Comparison of ENCODE assay signal across 15 cellular contexts in the genomic region with DNA sequence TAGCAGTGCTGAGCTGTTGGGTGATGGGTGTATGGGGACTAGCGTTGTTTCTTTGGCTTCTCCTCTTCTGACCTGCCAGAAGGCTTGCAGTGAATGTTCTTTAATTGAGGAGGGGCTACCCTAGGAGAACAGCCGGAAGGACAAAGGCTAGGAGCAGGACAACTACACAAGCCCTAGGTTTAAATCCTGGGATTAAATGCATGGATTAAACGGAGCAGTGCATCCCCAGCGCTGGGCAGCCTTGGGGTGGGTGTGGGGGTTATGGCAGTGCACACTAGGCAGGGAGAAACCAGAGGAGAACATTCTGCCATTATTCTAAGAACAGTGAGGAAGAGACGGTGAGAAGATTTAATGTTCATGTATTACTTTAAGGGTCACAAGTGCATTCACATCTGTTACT.
DNase-seq lines count a peak whose midpoint lies in the region; ATAC-seq, FAIRE-seq and TF ChIP-seq lines count a peak whose summit lies in the region.
"Had no signal": no experiment of that assay in that cellular context is flagged by ENCODE, and none has a peak within 500 bp of the region (broad histone marks: within the 10 kb centered on the region; RNA-seq: fewer than 3 reads in every experiment).

No MANE protein-coding gene starts in this region.

- H3K14ac ChIP-seq in IMR-90 (replicated peaks; ENCODE audit: low read depth, low read length) (no peak overlapping the region; the same call in 1 of the 2 replicates), neuronal stem cell (ENCODE audit: low read length) (no peak overlapping the region)

- no peak overlapping the region for H2BK12ac ChIP-seq in neuronal stem cell (ENCODE audit: low read length)

- no peak overlapping the region for H2BK20ac ChIP-seq in IMR-90 (ENCODE audit: low read depth, low read length)

- peaks cover 57 to 100% (median 96%) of the 10 kb centered on the region in 11 experiments for H3K36me3 ChIP-seq in BLaER1 treated with 17β-estradiol and CSF1 and Interleukin-3, amounts not matched to agents 10 nM and 100 nM
- peaks cover 30% of the 10 kb centered on the region for H3K36me3 ChIP-seq in IMR-90 (ENCODE audit: control insufficient read depth, insufficient read depth, low read length)
- H3K36me3 ChIP-seq in neuronal stem cell (replicated peaks in 1 of 2; ENCODE audit: control insufficient read depth in 2 of 2, insufficient read depth in 2 of 2, low read length in 2 of 2): peaks cover 2 to 5% of the 10 kb centered on the region in 2 donors

- H4K91ac ChIP-seq in IMR-90 (ENCODE audit: insufficient read depth, low read depth, low read length) (no peak overlapping the region), neuronal stem cell (ENCODE audit: low read depth, low read length, poor library complexity) (no peak overlapping the region)

- H3K79me1 ChIP-seq in IMR-90 (ENCODE audit: low read depth in 1 of 2, low read length in 2 of 2): peaks cover 15 to 54% of the 10 kb centered on the region in 2 experiments; a peak in 3 of 4 replicates
- H3K79me1 ChIP-seq in neuronal stem cell (ENCODE audit: low read depth, low read length): no peaks in the 10 kb centered on the region

- TF ChIP-seq RAD21 in IMR-90 (IDR thresholded peaks at IDR 0.05; ENCODE audit: low read length): no peak

- H2BK120ac ChIP-seq in IMR-90 (ENCODE audit: low read depth, low read length) (peak overlapping the region; percentile 41; the same call in 1 of the 2 replicates), neuronal stem cell (ENCODE audit: low read depth, low read length) (no peak overlapping the region)

- H4K8ac ChIP-seq in IMR-90 (ENCODE audit: low read depth in 2 of 2, low read length in 2 of 2) (no peak overlapping the region), neuronal stem cell (ENCODE audit: low read depth, low read length) (no peak overlapping the region)

- peak overlapping the region; percentile 16; the same call in 1 of the 2 replicates for H2AK5ac ChIP-seq in IMR-90 (ENCODE audit: low read depth, low read length)
- no peak overlapping the region for H2AK5ac ChIP-seq in neuronal stem cell (ENCODE audit: low read depth, low read length)

- CTCF ChIA-PET in IMR-90 (lab: Yijun Ruan, JAX): interaction anchor here (1.1 kb wide), 1 partner anchor 321 kb away, joined by 3 read pairs; no protein-coding TSS in a partner anchor

- no peak overlapping the region for H3K56ac ChIP-seq in IMR-90 (ENCODE audit: extremely low read depth, insufficient read depth, low read length)

- POLR2A ChIA-PET in IMR-90 (lab: Charles Lee; ENCODE audit: unreplicated experiment): no interaction called here

- DNase-seq in IMR-90: no peak
- DNase-seq in ecto neural progenitor cell (ENCODE audit: low spot score): peak; percentile 60
- DNase-seq in neuronal stem cell (ENCODE audit: low spot score): no peak
- no peak for DNase-seq in COLO668 (lab: John Stamatoyannopoulos, UW; ENCODE audit: unreplicated experiment)
- DNase-seq in HTR-8/SVneo (ENCODE audit: insufficient read length, low spot score): no peak
- DNase-seq in NCI-H510A (lab: John Stamatoyannopoulos, UW): no peak
- DNase-seq in activated naive CD4-positive, alpha-beta T cell (lab: John Stamatoyannopoulos, UW): no peak
- DNase-seq: activated CD4-positive, CD25-positive, alpha-beta regulatory T cell treated with anti-CD3 and anti-CD28 coated beads, Interleukin-2, amount 50 U/mL, for 72 hours; activated T-cell treated with anti-CD3 and anti-CD28 coated beads, Interleukin-2, amount 50 U/mL, for 4 hours; amniotic stem cell; NCI-H2029 treated with DMSO at 0.1 percent for 48 hours; NCI-H774; right lobe of liver; stimulated activated CD4-positive, alpha-beta T cell treated with anti-CD3 and anti-CD28 coated beads, Interleukin-4, amount 100 ng/mL, for 1 hour had no signal

- no peak overlapping the region for H2AFZ ChIP-seq in IMR-90 (replicated peaks; ENCODE audit: low read length, poor library complexity)
- H2AFZ ChIP-seq in neuronal stem cell (ENCODE audit: low read length): peak overlapping the region; percentile 45

- no peak for TF ChIP-seq POLR2A in IMR-90 (IDR thresholded peaks at IDR 0.05; ENCODE audit: low read depth, low read length)

- H3K4me1 ChIP-seq in BLaER1 treated with 17β-estradiol and CSF1 and Interleukin-3, amounts not matched to agents 10 nM and 100 nM: peaks cover 7 to 50% (median 32%) of the 10 kb centered on the region in 10 experiments; a peak in 17 of 20 replicates
- H3K4me1 ChIP-seq in IMR-90 (ENCODE audit: control insufficient read depth, insufficient read depth, low read length) (peaks cover 16% of the 10 kb centered on the region), neuronal stem cell (ENCODE audit: control insufficient read depth in 2 of 2, insufficient read depth in 1 of 2, low read depth in 1 of 2, low read length in 2 of 2) (peaks cover 18 to 19% of the 10 kb centered on the region in 2 donors)
- H3K4me1 ChIP-seq: right lobe of liver had no signal

- H3K4ac ChIP-seq in IMR-90 (ENCODE audit: low read depth, low read length): no peak overlapping the region
- H3K4ac ChIP-seq in neuronal stem cell (ENCODE audit: low read length): no peak overlapping the region

- peak overlapping the region in 8 of 11 experiments; percentile 10 to 62 (median 28); a peak in 11 of 22 replicates for H3K9ac ChIP-seq in BLaER1 treated with 17β-estradiol and CSF1 and Interleukin-3, amounts not matched to agents 10 nM and 100 nM
- H3K9ac ChIP-seq in IMR-90 (ENCODE audit: low read depth, low read length) (no peak overlapping the region), neuronal stem cell (ENCODE audit: low read depth, low read length, poor library complexity) (no peak overlapping the region)

- peaks cover 0 to 96% (median 43%) of the 10 kb centered on the region in 11 experiments; a peak in 15 of 22 replicates for H4K20me1 ChIP-seq in BLaER1 treated with 17β-estradiol and CSF1 and Interleukin-3, amounts not matched to agents 10 nM and 100 nM
- no peaks in the 10 kb centered on the region; the same call in 1 of the 2 replicates for H4K20me1 ChIP-seq in IMR-90 (ENCODE audit: insufficient read depth, low read length)

- H3K4me3 ChIP-seq in BLaER1 treated with 17β-estradiol and CSF1 and Interleukin-3, amounts not matched to agents 10 nM and 100 nM: no peak overlapping the region
- H3K4me3 ChIP-seq in IMR-90 (ENCODE audit: insufficient read depth, low read depth, low read length): no peak overlapping the region
- no peak overlapping the region for H3K4me3 ChIP-seq in neuronal stem cell (ENCODE audit: low read length in 2 of 2)
- H3K4me3 ChIP-seq: right lobe of liver had no signal

- WGBS in IMR-90 (ENCODE audit: extremely low coverage in 2 of 2, insufficient read length in 1 of 2), 2 experiments: 64% methylated on average over 3 of the region's 5 CpGs; no CpG with 5 or more reads in 1 of the 2 experiments
- WGBS in neuronal stem cell (ENCODE audit: extremely low coverage in 2 of 2, insufficient read length in 2 of 2, insufficient replicate concordance in 1 of 2), 2 donors: no CpG with 5 or more reads among the region's 5 CpGs

- H3K27ac ChIP-seq in BLaER1 treated with 17β-estradiol and CSF1 and Interleukin-3, amounts not matched to agents 10 nM and 100 nM: peak overlapping the region in 8 of 11 experiments; percentile 20 to 79 (median 38); a peak in 9 of 22 replicates
- H3K27ac ChIP-seq in IMR-90 (ENCODE audit: insufficient read depth, low read length) (no peak overlapping the region), neuronal stem cell (replicated peaks; ENCODE audit: low read length) (peak overlapping the region; percentile 69)
- H3K27ac ChIP-seq: right lobe of liver had no signal

- H2BK15ac ChIP-seq in IMR-90 (ENCODE audit: low read depth, low read length) (no peak overlapping the region; the same call in 2 of the 3 replicates), neuronal stem cell (ENCODE audit: low read length) (no peak overlapping the region)

- H2AK9ac ChIP-seq in IMR-90 (replicated peaks; ENCODE audit: low read depth, low read length, poor library complexity): no peak overlapping the region

- in situ Hi-C loops in IMR-90 (cut with MboI; ENCODE audit: low sequenced_read_pairs): no loop called here

- H3K9me3 ChIP-seq in BLaER1 treated with 17β-estradiol and CSF1 and Interleukin-3, amounts not matched to agents 10 nM and 100 nM (replicated peaks in 1 of 11): no peaks in the 10 kb centered on the region
- H3K9me3 ChIP-seq in IMR-90 (ENCODE audit: control insufficient read depth, insufficient read depth, low read length) (no peaks in the 10 kb centered on the region), neuronal stem cell (replicated peaks in 1 of 2; ENCODE audit: control insufficient read depth in 2 of 2, insufficient read depth in 1 of 2, low read depth in 1 of 2, low read length in 2 of 2) (peaks cover 0 to 13% of the 10 kb centered on the region in 2 donors)
- H3K9me3 ChIP-seq: right lobe of liver had no signal

- intact Hi-C loops in IMR-90 (cut with micrococcal nuclease): no loop called here

- no peak overlapping the region for H4K5ac ChIP-seq in IMR-90 (ENCODE audit: low read depth, low read length)

- H3K4me2 ChIP-seq in BLaER1 treated with 17β-estradiol and CSF1 and Interleukin-3, amounts not matched to agents 10 nM and 100 nM: peak overlapping the region in 8 of 11 experiments; percentile 38 to 83 (median 68); a peak in 15 of 22 replicates
- no peak overlapping the region for H3K4me2 ChIP-seq in IMR-90 (ENCODE audit: low read depth, low read length)
- H3K4me2 ChIP-seq in neuronal stem cell (ENCODE audit: insufficient read depth, low read length, poor library complexity, severe bottlenecking): no peak overlapping the region

- dilution Hi-C loops in IMR-90 (cut with HindIII; ENCODE audit: low sequenced_read_pairs, unreplicated experiment): no loop called here

- no peak for FAIRE-seq in HTR-8/SVneo (lab: Jason Lieb, UNC)

- H3K27me3 ChIP-seq in BLaER1 treated with 17β-estradiol and CSF1 and Interleukin-3, amounts not matched to agents 10 nM and 100 nM: no peaks in the 10 kb centered on the region
- H3K27me3 ChIP-seq in IMR-90 (ENCODE audit: control insufficient read depth, insufficient read depth, low read length) (no peaks in the 10 kb centered on the region), neuronal stem cell (ENCODE audit: control insufficient read depth in 3 of 3, insufficient read depth in 3 of 3, low read depth in 1 of 3, low read length in 3 of 3) (no peaks in the 10 kb centered on the region)
- H3K27me3 ChIP-seq: right lobe of liver had no signal

- H3K23ac ChIP-seq in IMR-90 (ENCODE audit: low read depth, low read length) (no peak overlapping the region), neuronal stem cell (ENCODE audit: low read depth, low read length, poor library complexity) (no peak overlapping the region)

- H3K9me1 ChIP-seq in IMR-90 (ENCODE audit: insufficient read depth, low read length): peaks cover 22% of the 10 kb centered on the region

- TF ChIP-seq CTCF in IMR-90 (conservative IDR thresholded peaks at IDR 0.05; ENCODE audit: low read depth, low read length): no peak

- no peak for ATAC-seq in IMR-90 (ENCODE audit: low read depth)
- ATAC-seq: activated T-cell treated with anti-CD3 and anti-CD28 coated beads, Interleukin-2, amount 50 U/mL, for 4 hours had no signal

- H2BK5ac ChIP-seq in IMR-90 (ENCODE audit: low read depth, low read length, poor library complexity, severe bottlenecking): no peak overlapping the region
- peak overlapping the region; percentile 27 for H2BK5ac ChIP-seq in neuronal stem cell (ENCODE audit: low read length)

- no peak overlapping the region for H3K18ac ChIP-seq in IMR-90 (ENCODE audit: low read depth, low read length)
- no peak overlapping the region for H3K18ac ChIP-seq in neuronal stem cell (ENCODE audit: low read length)

- no TSS peak for BruUV-seq in IMR-90 (replicated peaks; lab: Mats Ljungman, UMichigan)

Comparison
In these comparisons a context has a peak if more than half of its experiments do, and no peak if none do; other contexts are left out.
1. H3K4me2 ChIP-seq: peak in BLaER1 treated with 17β-estradiol and CSF1 and Interleukin-3, amounts not matched to agents 10 nM and 100 nM (8 of 11); none in IMR-90 (single experiment) and neuronal stem cell (single experiment).
2. H3K9ac ChIP-seq: peak in BLaER1 treated with 17β-estradiol and CSF1 and Interleukin-3, amounts not matched to agents 10 nM and 100 nM (8 of 11); none in IMR-90 (single experiment) and neuronal stem cell (single experiment).